Comparison of ENCODE assay signal across 7 cellular contexts in the genomic region with DNA sequence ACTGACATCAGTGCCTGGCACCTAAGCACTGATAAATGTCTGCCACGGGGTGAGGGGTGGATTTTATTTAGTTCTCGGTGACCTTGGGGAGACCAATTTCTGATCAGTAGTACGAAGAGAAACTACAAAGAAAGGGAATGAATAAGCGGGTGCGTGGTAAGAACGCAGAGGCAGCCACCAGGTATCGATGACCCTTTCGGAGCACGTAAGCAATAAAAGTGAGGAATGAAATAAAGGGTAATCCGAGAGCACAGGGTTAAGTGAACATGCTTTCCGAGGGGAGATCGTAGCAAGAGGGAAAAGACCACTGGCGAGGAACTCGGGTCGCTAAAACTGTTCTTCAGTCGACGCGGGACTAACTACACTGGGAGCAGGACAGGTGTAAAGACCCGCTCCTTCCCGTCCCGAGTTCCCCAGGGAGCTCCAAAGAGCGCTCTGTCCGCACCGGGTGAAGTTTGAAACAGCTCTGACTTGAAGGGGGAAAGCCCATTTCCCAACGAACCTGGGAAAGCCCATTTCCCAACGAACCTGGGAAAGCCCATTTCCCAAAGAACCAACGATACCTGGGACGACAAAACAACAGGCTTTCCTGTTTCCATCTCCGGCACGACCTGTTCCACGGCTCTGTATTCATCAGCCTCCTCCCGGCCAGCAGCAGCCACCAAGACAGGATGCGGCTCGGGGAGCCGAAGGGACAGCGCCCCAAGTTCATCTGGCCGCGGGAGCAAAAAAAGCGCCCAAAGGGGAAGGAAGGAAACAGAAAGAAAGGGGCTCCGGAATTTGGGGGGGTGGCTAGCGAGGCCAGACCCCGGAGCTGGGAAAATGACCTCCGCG. TPM values are rescaled to one million over a fixed set of nuclear protein-coding genes. Genes with fewer than 3 reads are reported as not detected.
DNase-seq lines count a peak whose midpoint lies in the region; ATAC-seq and TF ChIP-seq lines count a peak whose summit lies in the region.

No MANE protein-coding gene starts in this region.

- H3K9me2 ChIP-seq in HCT116 (ENCODE audit: insufficient read depth) (no peaks in the 10 kb centered on the region), SK-N-SH (no peaks in the 10 kb centered on the region)

- no peak for TF ChIP-seq CTCF in HCT116 (IDR thresholded peaks at IDR 0.05 in 2 of 3, conservative IDR thresholded peaks at IDR 0.05 in 1 of 3; ENCODE audit: borderline replicate concordance in 1 of 3, insufficient read depth in 1 of 3, low read depth in 2 of 3, low read length in 2 of 3)
- TF ChIP-seq CTCF in SK-N-SH (IDR thresholded peaks at IDR 0.05): no peak
- no peak for TF ChIP-seq CTCF in epithelial cell of proximal tubule (conservative IDR thresholded peaks at IDR 0.05; ENCODE audit: low read depth, low read length)
- TF ChIP-seq CTCF in nephron progenitor cell (IDR thresholded peaks at IDR 0.05): no peak

- H3K9me3 ChIP-seq in ES-I3 (ENCODE audit: control insufficient read depth, insufficient read depth, low read length) (no peaks in the 10 kb centered on the region), HCT116 (ENCODE audit: control insufficient read depth in 1 of 2, insufficient read depth in 1 of 2, low read depth in 1 of 2, low read length in 2 of 2) (no peaks in the 10 kb centered on the region), SK-N-SH (no peaks in the 10 kb centered on the region)

- H3K27ac Mint-ChIP-seq in nephron progenitor cell: peak overlapping the region; percentile 44

- H3K4me2 ChIP-seq in HCT116 (ENCODE audit: low read length): peak overlapping the region; percentile 93
- H3K4me2 ChIP-seq in SK-N-SH: peak overlapping the region; percentile 89

- no peak for TF ChIP-seq EP300 in SK-N-SH (IDR thresholded peaks at IDR 0.05; ENCODE audit: borderline replicate concordance in 1 of 2, low read depth in 1 of 2, low read length in 1 of 2)

- CTCF ChIA-PET in HCT116 (lab: Charles Lee): no interaction called here
- CTCF ChIA-PET in SK-N-SH (lab: Yijun Ruan, JAX): no interaction called here

- peaks cover 3% of the 10 kb centered on the region; the same call in 1 of the 2 replicates for H3K4me1 ChIP-seq in ES-I3 (ENCODE audit: insufficient read depth, low read length)
- H3K4me1 ChIP-seq in HCT116 (ENCODE audit: control insufficient read depth in 1 of 2, insufficient read depth in 2 of 2, low read length in 2 of 2): peaks cover 0 to 12% of the 10 kb centered on the region in 2 experiments; a peak in 3 of 4 replicates
- peaks cover 0 to 8% of the 10 kb centered on the region in 2 experiments; a peak in 1 of 4 replicates for H3K4me1 ChIP-seq in SK-N-SH (ENCODE audit: control insufficient read depth in 1 of 2, insufficient read depth in 2 of 2, low read depth in 1 of 2, low read length in 1 of 2)

- H4K20me1 ChIP-seq in HCT116 (ENCODE audit: insufficient read depth) (no peaks in the 10 kb centered on the region), SK-N-SH (ENCODE audit: insufficient read depth) (no peaks in the 10 kb centered on the region)

- H3K36me3 ChIP-seq in ES-I3 (ENCODE audit: insufficient read depth, low read length) (no peaks in the 10 kb centered on the region), HCT116 (ENCODE audit: control insufficient read depth in 1 of 2, insufficient read depth in 2 of 2, low read length in 2 of 2) (no peaks in the 10 kb centered on the region), SK-N-SH (replicated peaks in 1 of 2; ENCODE audit: control insufficient read depth in 1 of 2, insufficient read depth in 2 of 2, low read length in 1 of 2) (no peaks in the 10 kb centered on the region)

- WGBS in SK-N-SH (ENCODE audit: low lambda C conversion rate): 48% methylated on average over 36 of the region's 44 CpGs

- H3K79me2 ChIP-seq in HCT116 (ENCODE audit: insufficient read depth, low read length) (peaks cover 31% of the 10 kb centered on the region; the same call in 1 of the 2 replicates), SK-N-SH (ENCODE audit: insufficient read depth) (no peaks in the 10 kb centered on the region)

- H3K4me3 ChIP-seq in HCT116 (replicated peaks in 1 of 2; ENCODE audit: low read depth in 1 of 2, low read length in 2 of 2): peak overlapping the region; percentile 74 to 84
- peak overlapping the region; percentile 68 to 71 for H3K4me3 ChIP-seq in SK-N-SH (ENCODE audit: low read depth in 2 of 2, low read length in 1 of 2)
- H3K4me3 ChIP-seq in epithelial cell of proximal tubule (ENCODE audit: low read depth, low read length): peak overlapping the region; percentile 90

- POLR2A ChIA-PET in HCT116 (lab: Charles Lee): interaction anchor here (1.1 to 1.2 kb wide), 2 partner anchors 11 to 143 kb away, joined by 3 read pairs; partner anchors contain the start of gene DEPDC1B
- POLR2A ChIA-PET in SK-N-SH (lab: Yijun Ruan, JAX): no interaction called here

- peaks cover 84% of the 10 kb centered on the region for H3K27me3 Mint-ChIP-seq in nephron progenitor cell (ENCODE audit: low read depth, poor library complexity)

- TF ChIP-seq RAD21 in HCT116 (IDR thresholded peaks at IDR 0.05; ENCODE audit: low read depth) (no peak), SK-N-SH (IDR thresholded peaks at IDR 0.05; ENCODE audit: low read length) (no peak)

- H3K36me3 Mint-ChIP-seq in nephron progenitor cell (ENCODE audit: low read depth): no peaks in the 10 kb centered on the region

- DNase-seq in HCT116 (ENCODE audit: low read depth, low spot score) (no peak), SK-N-SH (peak; percentile 55), epithelial cell of proximal tubule (ENCODE audit: low read depth) (no peak), nephron progenitor cell (peak; percentile 15)
- DNase-seq in stimulated activated CD4-positive, alpha-beta T cell treated with anti-CD3 and anti-CD28 coated beads, Interleukin-4, amount 100 ng/mL, for 1 hour: no peak

- ATAC-seq in HCT116: no peak; the same call in 1 of the 2 replicates
- ATAC-seq in GM18861 (IDR thresholded peaks at IDR 0.05; ENCODE audit: unreplicated experiment): no peak

- H3F3A ChIP-seq in SK-N-SH (replicated peaks; ENCODE audit: insufficient read depth): no peaks in the 10 kb centered on the region

- H3K27ac ChIP-seq in HCT116 (ENCODE audit: low read depth, low read length) (peak overlapping the region; percentile 59; the same call in 1 of the 2 replicates), SK-N-SH (ENCODE audit: low read depth in 2 of 2, low read length in 1 of 2) (no peak overlapping the region)

- H3K9ac ChIP-seq in ES-I3 (ENCODE audit: low read depth, low read length) (peak overlapping the region; percentile 92), HCT116 (ENCODE audit: low read length) (peak overlapping the region; percentile 80), SK-N-SH (no peak overlapping the region)

- H2AFZ ChIP-seq in HCT116 (ENCODE audit: low read depth, low read length, poor library complexity, severe bottlenecking) (no peak overlapping the region), SK-N-SH (ENCODE audit: low read depth) (peak overlapping the region; percentile 82; the same call in 1 of the 2 replicates)

- peaks cover 15% of the 10 kb centered on the region for H3K4me1 Mint-ChIP-seq in nephron progenitor cell

- no TSS peak for BruUV-seq in HCT116 (replicated peaks; lab: Mats Ljungman, UMichigan)

- H3K27me3 ChIP-seq in HCT116 (ENCODE audit: insufficient read depth, low read length) (no peaks in the 10 kb centered on the region), SK-N-SH (ENCODE audit: insufficient read depth) (peaks cover 33% of the 10 kb centered on the region; the same call in 1 of the 2 replicates)

- H3K9me3 Mint-ChIP-seq in nephron progenitor cell: no peaks in the 10 kb centered on the region

- peak overlapping the region; percentile 84 for H3K4me3 Mint-ChIP-seq in nephron progenitor cell

- RAD21 ChIA-PET in HCT116 (lab: Charles Lee; ENCODE audit: low non-redundant PET in 1 of 2, low total read pairs in 2 of 2, uncharacterized antibody in 2 of 2, unreplicated experiment in 2 of 2): no interaction called here

- intact Hi-C loops in HCT116 (cut with micrococcal nuclease): loop anchor here (5.0 kb wide), 2 partner anchors 61 to 141 kb away; partner anchors contain the start of gene DEPDC1B

- no peak for TF ChIP-seq POLR2A in HCT116 (IDR thresholded peaks at IDR 0.05; ENCODE audit: borderline replicate concordance, extremely low read depth, insufficient read depth, insufficient read length)

TF ChIP-seq in HCT116, 20 proteins besides CTCF, POLR2A, EP300 and RAD21 (continues in another document):
- no peak for TF ChIP-seq ELF1 (IDR thresholded peaks at IDR 0.05; ENCODE audit: borderline replicate concordance, low read depth)

TF ChIP-seq in SK-N-SH, 30 proteins besides CTCF, POLR2A, EP300 and RAD21:
- TF ChIP-seq EZH2phosphoT487 (IDR thresholded peaks at IDR 0.05; ENCODE audit: borderline replicate concordance, low read depth): peak; percentile 23; the same call in 1 of the 2 replicates
- TF ChIP-seq GABPA (IDR thresholded peaks at IDR 0.05; ENCODE audit: low read depth): no peak
TF ChIP-seq in SK-N-SH: peak in this region for 1.

RNA-seq across cellular contexts. Expression of gene ELOVL7, which starts 1.0 kb away (rescaled TPM):
- 20.0 TPM for total RNA-seq in HCT116 (2021; ENCODE audit: unreplicated experiment)
- polyA plus RNA-seq in HCT116 (2012): 9.8 and 11.0 TPM in 2 replicates
- 0.05 and 0.07 TPM in 2 replicates for polyA plus RNA-seq in SK-N-SH (2012; rRNA removed)
- polyA plus RNA-seq in SK-N-SH (2012; cell fraction: cytosol; rRNA removed): 0.03 and 0.08 TPM in 2 replicates
- polyA plus RNA-seq in SK-N-SH (2012; cell fraction: nucleus; rRNA removed): 0.04 and 0.13 TPM in 2 replicates
- total RNA-seq in epithelial cell of proximal tubule: 6.3 and 7.5 TPM in 2 replicates

Comparison
In these comparisons a context has a peak if more than half of its experiments do, and no peak if none do; other contexts are left out.
1. DNase-seq: peak in SK-N-SH (single experiment) and nephron progenitor cell (single experiment); none in HCT116 (single experiment), epithelial cell of proximal tubule (single experiment) and stimulated activated CD4-positive, alpha-beta T cell treated with anti-CD3 and anti-CD28 coated beads, Interleukin-4, amount 100 ng/mL, for 1 hour (single experiment).
2. Peak in every context shown above with its lines, with median percentiles within 50 percentile points of each other: H3K4me3 ChIP-seq.